In genomic region chr14:26939756-26940155, GRCh38 we compare ENCODE assay signal across 23 cellular contexts.
DNase-seq lines count a peak whose midpoint lies in the region; ATAC-seq, FAIRE-seq and TF ChIP-seq lines count a peak whose summit lies in the region.
"Had no signal": no experiment of that assay in that cellular context is flagged by ENCODE, and none has a peak within 500 bp of the region (broad histone marks: within the 10 kb centered on the region; RNA-seq: fewer than 3 reads in every experiment).

No MANE protein-coding gene starts in this region.

- TF ChIP-seq EP300 in H1 (IDR thresholded peaks at IDR 0.05; ENCODE audit: borderline replicate concordance in 1 of 2, low read depth in 2 of 2, low read length in 2 of 2) = no peak

- no peak overlapping the region for H2AK5ac ChIP-seq in H1 (ENCODE audit: low read depth, low read length)

- in situ Hi-C loops in G401 (cut with HindIII; ENCODE audit: low sequenced_read_pairs) = no loop called here

- no peak for TF ChIP-seq RAD21 in H1 (IDR thresholded peaks at IDR 0.05 in 1 of 2, conservative IDR thresholded peaks at IDR 0.05 in 1 of 2; ENCODE audit: low read depth in 2 of 2, low read length in 2 of 2)

- no peak overlapping the region for H3K4ac ChIP-seq in H1 (replicated peaks; ENCODE audit: insufficient read length, low read depth, low read length)

- CTCF ChIA-PET in H1 (lab: Charles Lee; ENCODE audit: partially characterized antibody) = interaction anchor here (1.2 kb wide), 1 partner anchor 43 kb away, joined by 3 read pairs; no protein-coding TSS in a partner anchor

- H2BK20ac ChIP-seq in H1 (ENCODE audit: low read length) = no peak overlapping the region

- H3K79me1 ChIP-seq in H1 (ENCODE audit: low read depth, low read length) = no peaks in the 10 kb centered on the region

- no peak overlapping the region for H4K8ac ChIP-seq in H1 (ENCODE audit: extremely low read depth, insufficient read depth, low read length)

- no peak overlapping the region for H4K5ac ChIP-seq in H1 (ENCODE audit: insufficient read length, low read depth, low read length)

- H3K9me2 ChIP-seq in Karpas-422 (replicated peaks; ENCODE audit: insufficient read depth, low read length) = no peaks in the 10 kb centered on the region

- no peak overlapping the region for H3K23ac ChIP-seq in H1 (ENCODE audit: insufficient read length)

- no peak overlapping the region for H3K56ac ChIP-seq in H1 (replicated peaks; ENCODE audit: insufficient read length, low read depth, low read length)

- H3K79me2 ChIP-seq in Karpas-422 (ENCODE audit: low read length) (no peaks in the 10 kb centered on the region), H1 (ENCODE audit: control insufficient read depth in 1 of 2, insufficient read depth in 2 of 2, low read length in 2 of 2) (no peaks in the 10 kb centered on the region)

- no peak for TF ChIP-seq POLR2A in H1 (IDR thresholded peaks at IDR 0.05; ENCODE audit: control extremely low read depth in 1 of 2, low read depth in 2 of 2, low read length in 2 of 2)

- H3K27ac ChIP-seq in Karpas-422 (ENCODE audit: low read length) (no peak overlapping the region), H1 (ENCODE audit: low read depth, low read length) (no peak overlapping the region), left ventricle myocardium inferior (replicated peaks) (no peak overlapping the region)
- H3K27ac ChIP-seq: 22Rv1; A549; BLaER1 treated with 17β-estradiol and CSF1 and Interleukin-3, amounts not matched to agents 10 nM and 100 nM; C4-2B had no signal

- H3K23me2 ChIP-seq in H1 (ENCODE audit: low read depth, low read length) = no peaks in the 10 kb centered on the region

- intact Hi-C loops in left ventricle myocardium inferior (cut with micrococcal nuclease) = no loop called here

- DNase-seq in G401 (ENCODE audit: low spot score) (peak; percentile 84), Karpas-422 (no peak), cerebellar cortex (ENCODE audit: low spot score) (peak; percentile 81), H1 (ENCODE audit: low read depth in 1 of 2, low spot score in 2 of 2) (no peak), NCI-H1092 (lab: John Stamatoyannopoulos, UW) (no peak), SHP77 treated with DMSO at 0.1 percent for 48 hours (lab: John Stamatoyannopoulos, UW) (no peak), left ventricle myocardium inferior (no peak)
- DNase-seq: AML-193; Caco-2; Calu3; CD4-positive, alpha-beta T cell; CD8-positive, alpha-beta T cell; DMS79 treated with DMSO at 0.1 percent for 48 hours; GDM1 had no signal

- H2AFZ ChIP-seq in Karpas-422 (ENCODE audit: low read length) (no peak overlapping the region), H1 (ENCODE audit: low read length) (peak overlapping the region; percentile 64; the same call in 1 of the 2 replicates)

- no peak overlapping the region for H2BK15ac ChIP-seq in H1 (ENCODE audit: low read length)

- 83% methylated on average over 2 of the region's 2 CpGs; no CpG with 5 or more reads in 1 of the 2 experiments for WGBS in H1 (ENCODE audit: extremely low coverage in 1 of 2, insufficient coverage in 1 of 2, insufficient read length in 1 of 2, insufficient replicate concordance in 2 of 2, low coverage in 1 of 2, low lambda C conversion rate in 2 of 2, missing lambda C conversion rate in 1 of 2), 2 experiments

- H3K18ac ChIP-seq in H1 (ENCODE audit: extremely low read depth, low read length) = no peak overlapping the region

- H4K20me1 ChIP-seq in Karpas-422 (ENCODE audit: insufficient read depth, low read depth, low read length) (no peaks in the 10 kb centered on the region), H1 (replicated peaks in 1 of 2; ENCODE audit: control insufficient read depth in 1 of 2, insufficient read depth in 2 of 2, low read length in 2 of 2) (no peaks in the 10 kb centered on the region)
- H4K20me1 ChIP-seq: BLaER1 treated with 17β-estradiol and CSF1 and Interleukin-3, amounts not matched to agents 10 nM and 100 nM had no signal

- ATAC-seq in HG02870 (IDR thresholded peaks at IDR 0.05; ENCODE audit: unreplicated experiment) = no peak
- ATAC-seq: A549; CD8-positive, alpha-beta T cell; GM12878 had no signal

- H3K27me3 ChIP-seq in Karpas-422 (ENCODE audit: low read length) (no peaks in the 10 kb centered on the region), H1 (replicated peaks in 1 of 4; ENCODE audit: control insufficient read depth in 3 of 4, extremely low read depth in 1 of 4, insufficient read depth in 3 of 4, low read length in 3 of 4) (no peaks in the 10 kb centered on the region), left ventricle myocardium inferior (ENCODE audit: low read depth) (no peaks in the 10 kb centered on the region)
- H3K27me3 ChIP-seq: BLaER1 treated with 17β-estradiol and CSF1 and Interleukin-3, amounts not matched to agents 10 nM and 100 nM had no signal

- TF ChIP-seq CTCF in H1 (IDR thresholded peaks at IDR 0.05; ENCODE audit: control extremely low read depth in 1 of 3, insufficient read depth in 1 of 3, low read depth in 1 of 3, low read length in 3 of 3) = no peak
- TF ChIP-seq CTCF in left ventricle myocardium inferior (IDR thresholded peaks at IDR 0.05; ENCODE audit: borderline replicate concordance) = no peak

- H2BK5ac ChIP-seq in H1 (ENCODE audit: low read depth, low read length) = no peak overlapping the region

- H3K9me3 ChIP-seq in Karpas-422 (ENCODE audit: low read length) (peaks cover 74% of the 10 kb centered on the region), H1 (ENCODE audit: insufficient read depth in 2 of 2, low read depth in 1 of 2, low read length in 1 of 2) (peaks cover 12% of the 10 kb centered on the region in 2 experiments; a peak in 3 of 4 replicates), left ventricle myocardium inferior (replicated peaks) (peaks cover 5% of the 10 kb centered on the region)
- H3K9me3 ChIP-seq: A549; BLaER1 treated with 17β-estradiol and CSF1 and Interleukin-3, amounts not matched to agents 10 nM and 100 nM; Caco-2 had no signal

- H3K4me2 ChIP-seq in Karpas-422 (ENCODE audit: low read depth, low read length, poor library complexity, severe bottlenecking) (no peak overlapping the region), H1 (ENCODE audit: insufficient read depth in 1 of 2, low read depth in 2 of 2, low read length in 2 of 2) (no peak overlapping the region)
- H3K4me2 ChIP-seq: A549; BLaER1 treated with 17β-estradiol and CSF1 and Interleukin-3, amounts not matched to agents 10 nM and 100 nM had no signal

- H3K36me3 ChIP-seq in Karpas-422 (ENCODE audit: insufficient read depth, low read length) (no peaks in the 10 kb centered on the region), H1 (ENCODE audit: control insufficient read depth in 2 of 4, insufficient read depth in 4 of 4, low read length in 3 of 4) (peaks cover 0 to 4% (median 0%) of the 10 kb centered on the region in 4 experiments; a peak in 1 of 8 replicates), left ventricle myocardium inferior (no peaks in the 10 kb centered on the region)
- H3K36me3 ChIP-seq: BLaER1 treated with 17β-estradiol and CSF1 and Interleukin-3, amounts not matched to agents 10 nM and 100 nM had no signal

- POLR2A ChIA-PET in H1 (lab: Charles Lee; ENCODE audit: partially characterized antibody) = no interaction called here

- H3K9ac ChIP-seq in Karpas-422 (ENCODE audit: low read length) (no peak overlapping the region), H1 (replicated peaks in 1 of 4; ENCODE audit: extremely low read depth in 1 of 4, low read depth in 3 of 4, low read length in 3 of 4) (no peak overlapping the region)
- H3K9ac ChIP-seq: BLaER1 treated with 17β-estradiol and CSF1 and Interleukin-3, amounts not matched to agents 10 nM and 100 nM had no signal

- no peak overlapping the region for H4K91ac ChIP-seq in H1 (replicated peaks; ENCODE audit: insufficient read length, low read length)

- H2BK120ac ChIP-seq in H1 (replicated peaks; ENCODE audit: low read depth, low read length) = no peak overlapping the region

- H3K4me3 ChIP-seq in Karpas-422 (ENCODE audit: low read length) (0 out of 2 replicates have a peak overlapping the region, but pooled peaks have one; percentile 1), H1 (ENCODE audit: extremely low read depth in 1 of 4, insufficient read depth in 2 of 4, low read depth in 3 of 4, low read length in 4 of 4) (no peak overlapping the region), left ventricle myocardium inferior (no peak overlapping the region)
- H3K4me3 ChIP-seq: A549; BLaER1 treated with 17β-estradiol and CSF1 and Interleukin-3, amounts not matched to agents 10 nM and 100 nM; GM12878 had no signal

- no peaks in the 10 kb centered on the region for H3K4me1 ChIP-seq in Karpas-422 (ENCODE audit: low read length)
- peaks cover 0 to 5% (median 3%) of the 10 kb centered on the region in 4 experiments; a peak in 2 of 7 replicates for H3K4me1 ChIP-seq in H1 (replicated peaks in 1 of 4; ENCODE audit: control insufficient read depth in 3 of 4, insufficient read depth in 4 of 4, low read length in 3 of 4)
- no peaks in the 10 kb centered on the region for H3K4me1 ChIP-seq in left ventricle myocardium inferior
- H3K4me1 ChIP-seq: A549; BLaER1 treated with 17β-estradiol and CSF1 and Interleukin-3, amounts not matched to agents 10 nM and 100 nM; Caco-2 had no signal

- no peak overlapping the region for H2BK12ac ChIP-seq in H1 (ENCODE audit: low read depth, low read length)

- FAIRE-seq in H1 (lab: Jason Lieb, UNC) = no peak
- FAIRE-seq: A549, D721Med, GM12878, GM12892, GM18507 had no signal

- no peak overlapping the region for H3K14ac ChIP-seq in H1 (ENCODE audit: insufficient read length)

TF ChIP-seq in H1, 55 proteins besides CTCF, POLR2A, EP300 and RAD21 (continues in another document):
- no peak for TF ChIP-seq SP1 (IDR thresholded peaks at IDR 0.05; ENCODE audit: low read depth, low read length)
- no peak for TF ChIP-seq KDM5A (IDR thresholded peaks at IDR 0.05; ENCODE audit: low read length)
- no peak for TF ChIP-seq RFX5 (IDR thresholded peaks at IDR 0.05; ENCODE audit: borderline replicate concordance, low read depth, low read length)
- no peak for TF ChIP-seq JUN (IDR thresholded peaks at IDR 0.05; ENCODE audit: low read depth, low read length)
- no peak for TF ChIP-seq BCL11A (IDR thresholded peaks at IDR 0.05; ENCODE audit: low read depth in 2 of 2, low read length in 2 of 2)
- no peak for TF ChIP-seq TAF7 (optimal IDR thresholded peaks at IDR 0.05; ENCODE audit: borderline replicate concordance, low read depth, low read length)
- TF ChIP-seq HDAC6 (IDR thresholded peaks at IDR 0.05; ENCODE audit: low read depth, low read length) = no peak

Comparison
In these comparisons a context has a peak if more than half of its experiments do, and no peak if none do; other contexts are left out.
1. DNase-seq: peak in G401 (single experiment) and cerebellar cortex (single experiment); none in Karpas-422 (single experiment), H1 (0 of 2), NCI-H1092 (single experiment), SHP77 treated with DMSO at 0.1 percent for 48 hours (single experiment) and left ventricle myocardium inferior (single experiment).